14 cellular contexts compared by ENCODE assay signal in the genomic region with DNA sequence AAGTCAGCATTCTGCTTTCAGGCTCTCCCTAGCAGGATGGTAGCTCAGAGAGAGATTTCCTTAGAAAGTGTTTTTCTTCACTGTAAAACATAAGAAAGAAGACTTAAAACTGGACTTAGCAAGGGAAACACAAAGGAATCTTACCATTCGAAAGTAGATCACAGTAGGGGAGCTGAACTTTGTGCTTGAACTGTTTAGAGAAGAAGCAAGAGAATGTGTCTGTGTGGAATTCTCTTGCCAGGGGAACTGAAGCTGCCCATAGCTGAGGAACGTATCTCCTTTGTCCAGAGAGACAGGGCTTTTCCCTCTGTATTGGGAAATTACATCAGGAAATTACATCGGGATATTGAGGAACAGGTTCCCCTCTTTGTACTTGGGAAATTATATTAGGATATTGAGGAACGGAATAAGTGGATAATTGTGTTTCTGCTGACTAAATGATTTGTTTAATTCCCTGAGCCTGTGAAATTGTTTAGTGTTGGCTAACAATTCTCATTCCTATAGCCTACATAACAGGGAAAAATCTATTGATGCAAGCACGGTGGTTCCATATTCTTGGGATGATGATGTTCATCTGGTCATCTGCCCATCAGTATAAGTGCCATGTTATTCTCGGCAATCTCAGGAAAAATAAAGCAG.
"Had no signal": no experiment of that assay in that cellular context is flagged by ENCODE, and none has a peak within 500 bp of the region (broad histone marks: within the 10 kb centered on the region; RNA-seq: fewer than 3 reads in every experiment).

No MANE protein-coding gene starts in this region.

- H3K9me3 ChIP-seq: ascending aorta, heart right ventricle, upper lobe of left lung had no signal

- H3K4me3 ChIP-seq: ascending aorta, heart right ventricle, skin epidermis, upper lobe of left lung had no signal

- H3K27ac Mint-ChIP-seq: activated CD8-positive, alpha-beta T cell treated with anti-CD3 and anti-CD28 coated beads, Interleukin-2, amount 10 ng/mL, durations not matched to agents 7 days and 5 days; activated T-helper 1 cell treated with anti-CD3 and anti-CD28 coated beads, Interleukin-12 subunit alpha, Interleukin-12 subunit beta, Interleukin-2, Interleukin-4 antibody, amounts not matched to agents 30 ng/mL and 10 ng/mL and 1 ng/mL, durations not matched to agents 14 hours and 24 hours and 36 hours had no signal

- H3K9me3 Mint-ChIP-seq: activated T-helper 1 cell treated with anti-CD3 and anti-CD28 coated beads, Interleukin-12 subunit alpha, Interleukin-12 subunit beta, Interleukin-2, Interleukin-4 antibody, amounts not matched to agents 30 ng/mL and 10 ng/mL and 1 ng/mL, durations not matched to agents 14 hours and 24 hours and 36 hours; neural crest cell had no signal

- H3K27me3 ChIP-seq: ascending aorta, heart right ventricle, upper lobe of left lung had no signal

- DNase-seq: activated CD4-positive, alpha-beta T cell treated with anti-CD3 and anti-CD28 coated beads for 48 hours; activated CD8-positive, alpha-beta memory T cell treated with anti-CD3 and anti-CD28 coated beads, Interleukin-2, amount 50 U/mL, for 48 hours; activated CD8-positive, alpha-beta T cell treated with anti-CD3 and anti-CD28 coated beads, Interleukin-2, amount 10 ng/mL, durations not matched to agents 7 days and 5 days; activated naive CD4-positive, alpha-beta T cell; heart right ventricle; left ventricle myocardium superior; T-helper 1 cell; upper lobe of left lung had no signal

- H3K4me3 Mint-ChIP-seq: activated CD8-positive, alpha-beta T cell treated with anti-CD3 and anti-CD28 coated beads, Interleukin-2, amount 10 ng/mL, durations not matched to agents 7 days and 5 days; activated T-helper 1 cell treated with anti-CD3 and anti-CD28 coated beads, Interleukin-12 subunit alpha, Interleukin-12 subunit beta, Interleukin-2, Interleukin-4 antibody, amounts not matched to agents 30 ng/mL and 10 ng/mL and 1 ng/mL, durations not matched to agents 14 hours and 24 hours and 36 hours; neural crest cell had no signal

- H3K36me3 ChIP-seq: upper lobe of left lung had no signal

- H3K4me1 ChIP-seq: ascending aorta had no signal

- ATAC-seq: activated CD8-positive, alpha-beta T cell treated with anti-CD3 and anti-CD28 coated beads, Interleukin-2, amount 10 ng/mL, durations not matched to agents 7 days and 5 days; heart right ventricle; left ventricle myocardium superior had no signal

- FAIRE-seq: frontal cortex, keratinocyte had no signal

- H3K27ac ChIP-seq: ascending aorta, heart right ventricle, skin epidermis had no signal
